In genomic region chr7:24978837-24979469, GRCh38 we compare ENCODE assay signal across 8 cellular contexts. TPM values are rescaled to one million over a fixed set of nuclear protein-coding genes. Genes with fewer than 3 reads are reported as not detected.
DNase-seq lines count a peak whose midpoint lies in the region; ATAC-seq, FAIRE-seq and TF ChIP-seq lines count a peak whose summit lies in the region.

No MANE protein-coding gene starts in this region.

- peak; percentile 65 for DNase-seq in activated effector memory CD4-positive, alpha-beta T cell treated with anti-CD3 and anti-CD28 coated beads, Interleukin-2, amount 50 U/mL, for 16 hours
- no peak for DNase-seq in activated effector memory CD4-positive, alpha-beta T cell treated with Interleukin-2 at 50 U/mL for 16 hours
- DNase-seq in activated naive CD8-positive, alpha-beta T cell treated with anti-CD3 and anti-CD28 coated beads, Interleukin-2, amount 50 U/mL, for 24 hours, result no peak
- no peak for DNase-seq in keratinocyte (ENCODE audit: low read depth, low spot score)
- peak; percentile 40 for DNase-seq in superior temporal gyrus (ENCODE audit: extremely low spot score)
- DNase-seq in GM20000 (ENCODE audit: low spot score), result no peak

- H3K9me3 Mint-ChIP-seq in activated naive CD8-positive, alpha-beta T cell treated with anti-CD3 and anti-CD28 coated beads, Interleukin-2, amount 50 U/mL, for 24 hours, result no peaks in the 10 kb centered on the region

- peaks cover 60% of the 10 kb centered on the region for H3K79me2 ChIP-seq in keratinocyte (ENCODE audit: control insufficient read depth, insufficient read depth, low read length)

- ATAC-seq in activated naive CD8-positive, alpha-beta T cell treated with anti-CD3 and anti-CD28 coated beads, Interleukin-2, amount 50 U/mL, for 24 hours, result peak; percentile 2
- no peak for ATAC-seq in GM21381 (IDR thresholded peaks at IDR 0.05; ENCODE audit: unreplicated experiment)

- TF ChIP-seq CTCF in keratinocyte (optimal IDR thresholded peaks at IDR 0.05 in 1 of 3, IDR thresholded peaks at IDR 0.05 in 1 of 3, conservative IDR thresholded peaks at IDR 0.05 in 1 of 3; ENCODE audit: extremely low read depth in 1 of 3, insufficient read depth in 2 of 3, low read length in 3 of 3) (no peak), GM20000 (IDR thresholded peaks at IDR 0.05; ENCODE audit: extremely low read depth, missing control alignments) (no peak)

- H3K9me3 ChIP-seq in HUES64 (ENCODE audit: insufficient read depth, low read depth, low read length), result 0 out of 2 replicates have a peak, but pooled peaks cover 2% of the 10 kb centered on the region
- H3K9me3 ChIP-seq in keratinocyte (ENCODE audit: control insufficient read depth, low read depth, low read length), result no peaks in the 10 kb centered on the region

- H3K4me1 ChIP-seq in HUES64 (ENCODE audit: insufficient read depth, low read length) (peaks cover 41% of the 10 kb centered on the region), keratinocyte (ENCODE audit: control insufficient read depth, extremely low read depth, insufficient read depth, low read length) (peaks cover 47% of the 10 kb centered on the region)

- H3K36me3 Mint-ChIP-seq in activated naive CD8-positive, alpha-beta T cell treated with anti-CD3 and anti-CD28 coated beads, Interleukin-2, amount 50 U/mL, for 24 hours (ENCODE audit: low read depth), result peaks cover 32% of the 10 kb centered on the region

- dilution Hi-C loops in keratinocyte (cut with MboI; ENCODE audit: extremely low pct_ligation_motif_present, low sequenced_read_pairs), result no loop called here

- peak overlapping the region; percentile 98 for H3K4me2 ChIP-seq in keratinocyte (ENCODE audit: control insufficient read depth, extremely low read depth, insufficient read depth, low read depth, low read length)

- 12% methylated on average over 29 of the region's 29 CpGs for WGBS in HUES64

- peaks cover 2% of the 10 kb centered on the region for H3K9me1 ChIP-seq in keratinocyte (ENCODE audit: control insufficient read depth, extremely low read depth, insufficient read depth, low read length)

- H3K4me3 ChIP-seq in HUES64 (ENCODE audit: low read length) (peak overlapping the region; percentile 82), keratinocyte (ENCODE audit: control insufficient read depth in 2 of 3, extremely low read depth in 1 of 3, insufficient read depth in 2 of 3, low read depth in 1 of 3, low read length in 3 of 3) (peak overlapping the region; percentile 77 to 91 (median 86))

- H4K20me1 ChIP-seq in keratinocyte (ENCODE audit: control insufficient read depth, extremely low read depth, insufficient read depth, low read length), result no peaks in the 10 kb centered on the region

- H3K9ac ChIP-seq in HUES64 (ENCODE audit: low read depth, low read length), result peak overlapping the region; percentile 78
- H3K9ac ChIP-seq in keratinocyte (ENCODE audit: control insufficient read depth, extremely low read depth, insufficient read depth, low read length), result peak overlapping the region; percentile 87

- peak overlapping the region; percentile 36 for H2AFZ ChIP-seq in keratinocyte (ENCODE audit: control insufficient read depth, low read length)

- no peak for FAIRE-seq in keratinocyte (lab: Jason Lieb, UNC)

- no peaks in the 10 kb centered on the region for H3K27me3 Mint-ChIP-seq in activated naive CD8-positive, alpha-beta T cell treated with anti-CD3 and anti-CD28 coated beads, Interleukin-2, amount 50 U/mL, for 24 hours

- peaks cover 67% of the 10 kb centered on the region for H3K4me1 Mint-ChIP-seq in activated naive CD8-positive, alpha-beta T cell treated with anti-CD3 and anti-CD28 coated beads, Interleukin-2, amount 50 U/mL, for 24 hours

- peak overlapping the region; percentile 91 for H3K4me3 Mint-ChIP-seq in activated naive CD8-positive, alpha-beta T cell treated with anti-CD3 and anti-CD28 coated beads, Interleukin-2, amount 50 U/mL, for 24 hours

- H3K27ac Mint-ChIP-seq in activated naive CD8-positive, alpha-beta T cell treated with anti-CD3 and anti-CD28 coated beads, Interleukin-2, amount 50 U/mL, for 24 hours, result peak overlapping the region; percentile 88

- H3K27ac ChIP-seq in HUES64 (ENCODE audit: low read depth, low read length) (peak overlapping the region; percentile 77; the same call in 1 of the 2 replicates), keratinocyte (ENCODE audit: control insufficient read depth, insufficient read depth, low read length) (peak overlapping the region; percentile 74)

- H3K36me3 ChIP-seq in HUES64 (ENCODE audit: insufficient read depth, low read length) (no peaks in the 10 kb centered on the region), keratinocyte (ENCODE audit: control insufficient read depth in 2 of 2, extremely low read depth in 1 of 2, insufficient read depth in 2 of 2, low read length in 2 of 2) (no peaks in the 10 kb centered on the region)

- H3K27me3 ChIP-seq in HUES64 (ENCODE audit: insufficient read depth, low read length) (peaks cover 45% of the 10 kb centered on the region), keratinocyte (ENCODE audit: control insufficient read depth, extremely low read depth, insufficient read depth, low read length) (no peaks in the 10 kb centered on the region)

RNA-seq across cellular contexts. Expression of gene OSBPL3, which starts 1.0 kb away (rescaled TPM):
- 8.1 TPM for polyA plus RNA-seq in HUES64 (2013, experiment 1 of 2)
- polyA plus RNA-seq in HUES64 (2013, experiment 2 of 2), result 8.2 TPM
- 18.3 to 36.3 TPM (median 34.0 TPM) in 3 replicates for polyA plus RNA-seq in keratinocyte
- 57.0 TPM for polyA plus RNA-seq in keratinocyte (2011; ENCODE audit: low read depth)
- polyA plus RNA-seq in keratinocyte (2011; cell fraction: cytosol; rRNA removed), result 14.4 and 26.5 TPM in 2 replicates
- 66.2 and 74.1 TPM in 2 replicates for polyA plus RNA-seq in keratinocyte (2011; cell fraction: nucleus; rRNA removed)
- 17.2 and 26.3 TPM in 2 replicates for polyA plus RNA-seq in keratinocyte (2012; ENCODE audit: low replicate concordance)
- polyA minus RNA-seq in keratinocyte, result 18.6 to 45.3 TPM (median 25.7 TPM) in 3 replicates
- 23.8 TPM for polyA minus RNA-seq in keratinocyte (2011; cell fraction: cytosol; rRNA and poly(A)+ RNA removed)
- polyA minus RNA-seq in keratinocyte (2011; cell fraction: nucleus; rRNA and poly(A)+ RNA removed), result 42.8 and 66.2 TPM in 2 replicates

Comparison
In these comparisons a context has a peak if more than half of its experiments do, and no peak if none do; other contexts are left out.
1. DNase-seq: peak in activated effector memory CD4-positive, alpha-beta T cell treated with anti-CD3 and anti-CD28 coated beads, Interleukin-2, amount 50 U/mL, for 16 hours (single experiment) and superior temporal gyrus (single experiment); none in activated effector memory CD4-positive, alpha-beta T cell treated with Interleukin-2 at 50 U/mL for 16 hours (single experiment), activated naive CD8-positive, alpha-beta T cell treated with anti-CD3 and anti-CD28 coated beads, Interleukin-2, amount 50 U/mL, for 24 hours (single experiment), keratinocyte (single experiment) and GM20000 (single experiment).